ENCODE assay signal across 26 cellular contexts in the genomic region with DNA sequence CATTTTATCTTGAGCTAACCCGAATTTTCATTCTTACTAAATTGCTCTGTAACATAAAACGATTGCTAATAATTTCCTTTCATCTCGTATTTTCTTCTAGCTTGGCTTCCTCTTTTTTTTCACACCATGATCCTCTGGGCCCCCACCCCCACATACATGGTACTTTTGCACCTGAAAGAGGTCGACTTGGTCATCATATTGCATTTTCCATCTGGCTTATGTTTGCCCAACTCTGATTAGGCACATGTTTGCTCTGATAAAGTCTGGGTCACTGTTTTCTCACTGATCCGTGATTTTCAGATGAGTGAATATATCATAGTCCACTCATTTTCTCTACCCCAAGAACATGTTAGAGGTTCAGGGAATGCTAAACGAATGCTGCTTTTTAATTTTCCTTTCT.
"Had no signal": no experiment of that assay in that cellular context is flagged by ENCODE, and none has a peak within 500 bp of the region (broad histone marks: within the 10 kb centered on the region; RNA-seq: fewer than 3 reads in every experiment).

No MANE protein-coding gene starts in this region.

- H3K4me1 ChIP-seq: heart right ventricle, parathyroid adenoma, psoas muscle, right atrium auricular region, spleen, upper lobe of left lung, vagina had no signal

- H3K4me3 ChIP-seq: heart right ventricle, psoas muscle, right atrium auricular region, spleen, thoracic aorta, upper lobe of left lung, vagina had no signal

- H3K36me3 ChIP-seq: heart right ventricle, right atrium auricular region, spleen, thoracic aorta, upper lobe of left lung, vagina had no signal

- ATAC-seq: activated CD8-positive, alpha-beta T cell treated with anti-CD3 and anti-CD28 coated beads for 36 hours; activated naive CD8-positive, alpha-beta T cell treated with anti-CD3 and anti-CD28 coated beads, Interleukin-2, amount 50 U/mL, for 24 hours; esophagus mucosa; heart right ventricle; left ventricle myocardium superior; naive thymus-derived CD4-positive, alpha-beta T cell; psoas muscle had no signal

- H3K27me3 ChIP-seq: foreskin keratinocyte, right atrium auricular region, spleen, upper lobe of left lung, vagina had no signal

- H3K4me3 Mint-ChIP-seq: activated CD4-positive, alpha-beta T cell treated with anti-CD3 and anti-CD28 coated beads, Interleukin-2, amount 10 ng/mL, durations not matched to agents 7 days and 5 days; activated CD8-positive, alpha-beta T cell treated with anti-CD3 and anti-CD28 coated beads for 36 hours; activated naive CD4-positive, alpha-beta T cell treated with anti-CD3 and anti-CD28 coated beads, Interleukin-2, amount 50 U/mL, for 24 hours; activated naive CD8-positive, alpha-beta T cell treated with anti-CD3 and anti-CD28 coated beads, Interleukin-2, amount 50 U/mL, for 24 hours; endodermal cell; mesothelial cell of epicardium; naive thymus-derived CD4-positive, alpha-beta T cell; stimulated activated naive CD8-positive, alpha-beta T cell treated with anti-CD3 and anti-CD28 coated beads, Interleukin-15, Interleukin-2, amounts not matched to agents 100 ng/mL and 50 ng/mL, for 24 hours had no signal

- H3K9ac ChIP-seq: parathyroid adenoma had no signal

- DNase-seq: activated CD4-positive, alpha-beta T cell treated with anti-CD3 and anti-CD28 coated beads, Interleukin-2, amount 10 ng/mL, durations not matched to agents 7 days and 5 days; activated CD4-positive, CD25-positive, alpha-beta regulatory T cell treated with anti-CD3 and anti-CD28 coated beads, Interleukin-2, amount 50 U/mL, for 72 hours; activated CD8-positive, alpha-beta T cell treated with anti-CD3 and anti-CD28 coated beads for 36 hours; activated naive CD8-positive, alpha-beta T cell treated with anti-CD3 and anti-CD28 coated beads, Interleukin-2, amount 50 U/mL, for 24 hours; activated T-cell treated with anti-CD3 and anti-CD28 coated beads, Interleukin-2, amount 50 U/mL, for 48 hours; amygdala; central memory CD4-positive, alpha-beta T cell; endodermal cell; foreskin keratinocyte; heart right ventricle; islet precursor cell; left ventricle myocardium superior; naive thymus-derived CD4-positive, alpha-beta T cell; psoas muscle; spleen; T-helper 1 cell; upper lobe of left lung had no signal

- H3K4me1 Mint-ChIP-seq: activated CD4-positive, alpha-beta T cell treated with anti-CD3 and anti-CD28 coated beads, Interleukin-2, amount 10 ng/mL, durations not matched to agents 7 days and 5 days; activated naive CD4-positive, alpha-beta T cell treated with anti-CD3 and anti-CD28 coated beads, Interleukin-2, amount 50 U/mL, for 24 hours; activated naive CD8-positive, alpha-beta T cell treated with anti-CD3 and anti-CD28 coated beads, Interleukin-2, amount 50 U/mL, for 24 hours; endodermal cell; mesothelial cell of epicardium; naive thymus-derived CD4-positive, alpha-beta T cell had no signal

- H2AFZ ChIP-seq: parathyroid adenoma had no signal

- H3K27ac Mint-ChIP-seq: activated CD4-positive, alpha-beta T cell treated with anti-CD3 and anti-CD28 coated beads, Interleukin-2, amount 10 ng/mL, durations not matched to agents 7 days and 5 days; activated CD8-positive, alpha-beta T cell treated with anti-CD3 and anti-CD28 coated beads for 36 hours; activated naive CD4-positive, alpha-beta T cell treated with anti-CD3 and anti-CD28 coated beads, Interleukin-2, amount 50 U/mL, for 24 hours; activated naive CD8-positive, alpha-beta T cell treated with anti-CD3 and anti-CD28 coated beads, Interleukin-2, amount 50 U/mL, for 24 hours; activated T-helper 2 cell treated with anti-CD3 and anti-CD28 coated beads, Interferon-gamma antibody, Interleukin-2, Interleukin-4, amounts not matched to agents 10 μg/mL and 5 μg/mL and 100 μg/mL, durations not matched to agents 14 hours and 24 hours and 36 hours; endodermal cell; mesothelial cell of epicardium; naive thymus-derived CD4-positive, alpha-beta T cell; stimulated activated naive CD8-positive, alpha-beta T cell treated with anti-CD3 and anti-CD28 coated beads, Interleukin-15, Interleukin-2, amounts not matched to agents 100 ng/mL and 50 ng/mL, for 24 hours had no signal

- H3K36me3 Mint-ChIP-seq: activated naive CD4-positive, alpha-beta T cell treated with anti-CD3 and anti-CD28 coated beads, Interleukin-2, amount 50 U/mL, for 24 hours; mesothelial cell of epicardium; naive thymus-derived CD4-positive, alpha-beta T cell had no signal

- H3K9me3 Mint-ChIP-seq: activated CD4-positive, alpha-beta T cell treated with anti-CD3 and anti-CD28 coated beads, Interleukin-2, amount 10 ng/mL, durations not matched to agents 7 days and 5 days; activated CD8-positive, alpha-beta T cell treated with anti-CD3 and anti-CD28 coated beads for 36 hours; activated naive CD4-positive, alpha-beta T cell treated with anti-CD3 and anti-CD28 coated beads, Interleukin-2, amount 50 U/mL, for 24 hours; activated naive CD8-positive, alpha-beta T cell treated with anti-CD3 and anti-CD28 coated beads, Interleukin-2, amount 50 U/mL, for 24 hours; activated T-helper 2 cell treated with anti-CD3 and anti-CD28 coated beads, Interferon-gamma antibody, Interleukin-2, Interleukin-4, amounts not matched to agents 10 μg/mL and 5 μg/mL and 100 μg/mL, durations not matched to agents 14 hours and 24 hours and 36 hours; endodermal cell; mesothelial cell of epicardium; stimulated activated naive CD8-positive, alpha-beta T cell treated with anti-CD3 and anti-CD28 coated beads, Interleukin-15, Interleukin-2, amounts not matched to agents 100 ng/mL and 50 ng/mL, for 24 hours had no signal

- H3K79me2 ChIP-seq: parathyroid adenoma had no signal

- H3K9me3 ChIP-seq: heart right ventricle, psoas muscle, right atrium auricular region, spleen, thoracic aorta, upper lobe of left lung, vagina had no signal

- H3K27ac ChIP-seq: foreskin keratinocyte, heart right ventricle, parathyroid adenoma, psoas muscle, right atrium auricular region, spleen, thoracic aorta, upper lobe of left lung, vagina had no signal
